In genomic region chr5:134176523-134177196, GRCh38 we compare ENCODE assay signal across 8 cellular contexts. TPM values are rescaled to one million over a fixed set of nuclear protein-coding genes. Genes with fewer than 3 reads are reported as not detected.
DNase-seq lines count a peak whose midpoint lies in the region; ATAC-seq and TF ChIP-seq lines count a peak whose summit lies in the region.

SKP1 (minus strand) TSS chr5:134176950; CDS start chr5:134174022, 2,928 bp downstream.

- H3K9ac ChIP-seq in HUES64 (ENCODE audit: low read depth, low read length) (peak within 1 kb of the TSS; percentile 89), mucosa of stomach (ENCODE audit: low read length) (peak within 1 kb of the TSS; percentile 98)

- peak; percentile 84 for ATAC-seq in GM21423 (IDR thresholded peaks at IDR 0.05; ENCODE audit: unreplicated experiment)
- ATAC-seq in activated T-cell treated with anti-CD3 and anti-CD28 coated beads, Interleukin-2, amount 50 U/mL, for 4 hours = peak; percentile 88 to 90

- no peaks in the 10 kb centered on the region for H3K9me3 Mint-ChIP-seq in activated T-cell treated with anti-CD3 and anti-CD28 coated beads, Interleukin-2, amount 50 U/mL, for 4 hours

- peak within 1 kb of the TSS; percentile 97 for H3K4me3 Mint-ChIP-seq in activated T-cell treated with anti-CD3 and anti-CD28 coated beads, Interleukin-2, amount 50 U/mL, for 4 hours

- DNase-seq in DMS 273 (lab: John Stamatoyannopoulos, UW; ENCODE audit: unreplicated experiment) (peak; percentile 95), Peyer's patch (peak; percentile 80 to 93 (median 93))
- DNase-seq in activated T-cell treated with anti-CD3 and anti-CD28 coated beads, Interleukin-2, amount 50 U/mL, for 4 hours = peak; percentile 80
- DNase-seq in stimulated activated CD8-positive, alpha-beta memory T cell treated with anti-CD3 and anti-CD28 coated beads, Interleukin-4, amount 100 ng/mL, for 48 hours = peak; percentile 87

- H3K36me3 ChIP-seq in HUES64 (ENCODE audit: insufficient read depth, low read length) = peaks cover 21% of the 10 kb centered on the region
- peaks cover 0 to 19% (median 0%) of the 10 kb centered on the region in 3 donors for H3K36me3 ChIP-seq in Peyer's patch
- no peaks in the 10 kb centered on the region for H3K36me3 ChIP-seq in esophagus (ENCODE audit: control insufficient read depth in 2 of 2, insufficient read depth in 2 of 2, low read length in 1 of 2)
- no peaks in the 10 kb centered on the region for H3K36me3 ChIP-seq in mucosa of stomach (ENCODE audit: control insufficient read depth, insufficient read depth, low read length)

- TF ChIP-seq CTCF in Peyer's patch (IDR thresholded peaks at IDR 0.05) = peak in 1 of 6 experiments; percentile 16

- no peaks in the 10 kb centered on the region for H3K27me3 Mint-ChIP-seq in activated T-cell treated with anti-CD3 and anti-CD28 coated beads, Interleukin-2, amount 50 U/mL, for 4 hours (ENCODE audit: low read depth)

- WGBS in HUES64 = under 1% methylated on average over 83 of the region's 83 CpGs
- 0 to 1% methylated on average over 80 to 83 of the region's 83 CpGs for WGBS in esophagus, 2 donors

- H3K27me3 ChIP-seq in HUES64 (ENCODE audit: insufficient read depth, low read length) (no peaks in the 10 kb centered on the region), Peyer's patch (no peaks in the 10 kb centered on the region), esophagus (ENCODE audit: control insufficient read depth in 1 of 2, insufficient read depth in 2 of 2, low read length in 2 of 2) (no peaks in the 10 kb centered on the region), mucosa of stomach (ENCODE audit: control insufficient read depth, insufficient read depth, low read length) (no peaks in the 10 kb centered on the region)

- peak within 1 kb of the TSS; percentile 79 for H3K4me3 ChIP-seq in HUES64 (ENCODE audit: low read length)
- H3K4me3 ChIP-seq in Peyer's patch = peak within 1 kb of the TSS; percentile 63 to 94 (median 79)
- H3K4me3 ChIP-seq in esophagus (ENCODE audit: low read depth in 1 of 2, low read length in 2 of 2) = peak within 1 kb of the TSS; percentile 81 to 98
- H3K4me3 ChIP-seq in mucosa of stomach (ENCODE audit: low read length) = peak within 1 kb of the TSS; percentile 34

- H3K9me3 ChIP-seq in HUES64 (ENCODE audit: insufficient read depth, low read depth, low read length) (no peaks in the 10 kb centered on the region), Peyer's patch (no peaks in the 10 kb centered on the region), esophagus (ENCODE audit: control insufficient read depth in 2 of 2, insufficient read depth in 1 of 2, low read depth in 1 of 2, low read length in 1 of 2) (no peaks in the 10 kb centered on the region), mucosa of stomach (ENCODE audit: control insufficient read depth, low read length) (no peaks in the 10 kb centered on the region)

- peaks cover 31% of the 10 kb centered on the region for H3K4me1 Mint-ChIP-seq in activated T-cell treated with anti-CD3 and anti-CD28 coated beads, Interleukin-2, amount 50 U/mL, for 4 hours (ENCODE audit: low read depth)

- peaks cover 16% of the 10 kb centered on the region for H3K4me1 ChIP-seq in HUES64 (ENCODE audit: insufficient read depth, low read length)
- H3K4me1 ChIP-seq in Peyer's patch = peaks cover 0 to 44% (median 4%) of the 10 kb centered on the region in 4 donors
- peaks cover 0 to 5% of the 10 kb centered on the region in 2 donors for H3K4me1 ChIP-seq in esophagus (ENCODE audit: control insufficient read depth in 2 of 2, insufficient read depth in 2 of 2, low read length in 1 of 2)
- peaks cover 22% of the 10 kb centered on the region for H3K4me1 ChIP-seq in mucosa of stomach (ENCODE audit: control insufficient read depth, insufficient read depth, low read length)

- H3K27ac ChIP-seq in HUES64 (ENCODE audit: low read depth, low read length) (peak within 1 kb of the TSS; percentile 99), Peyer's patch (peak within 1 kb of the TSS; percentile 92 to 100 (median 99)), esophagus (ENCODE audit: low read depth in 2 of 2, low read length in 1 of 2) (peak within 1 kb of the TSS; percentile 99 to 100)

- H3K36me3 Mint-ChIP-seq in activated T-cell treated with anti-CD3 and anti-CD28 coated beads, Interleukin-2, amount 50 U/mL, for 4 hours (ENCODE audit: insufficient read depth) = peaks cover 16% of the 10 kb centered on the region

- peak; percentile 99 to 100 for TF ChIP-seq POLR2A in Peyer's patch (IDR thresholded peaks at IDR 0.05)

RNA-seq across cellular contexts. Expression of gene SKP1, which starts in this region (rescaled TPM):
- polyA plus RNA-seq in HUES64 (2013, experiment 1 of 2) = 454 TPM
- polyA plus RNA-seq in HUES64 (2013, experiment 2 of 2) = 523 TPM
- 100 to 1,000 TPM in 3 of 4 donors, 10 to 100 TPM in 1; 89.4 to 155 (median 129) TPM for total RNA-seq in Peyer's patch
- 100 to 1,000 TPM; 273 to 286 (median 282) TPM for total RNA-seq in activated T-cell treated with anti-CD3 and anti-CD28 coated beads, Interleukin-2, amount 50 U/mL, for 4 hours
- 100 to 1,000 TPM in 1 of 2 donors, 10 to 100 TPM in 1; 75.0 to 423 TPM for polyA plus RNA-seq in esophagus

Comparison
In these comparisons a context has a peak if more than half of its experiments do, and no peak if none do; other contexts are left out.
1. Peak in every context shown above with its lines: DNase-seq, ATAC-seq, H3K4me3 ChIP-seq and H3K27ac ChIP-seq.
2. H3K4me3 ChIP-seq: peak in every context shown above with its lines; median percentile 90 in esophagus; 79 in HUES64; 79 in Peyer's patch; 34 in mucosa of stomach.